ENCODE assay signal across 8 cellular contexts in genomic region chr14:23555533-23555881, GRCh38. TPM values are rescaled to one million over a fixed set of nuclear protein-coding genes. Genes with fewer than 3 reads are reported as not detected.
A peak's percentile ranks its signal among the peaks of the same experiment; 100 is the strongest.
DNase-seq lines count a peak whose midpoint lies in the region; ATAC-seq and TF ChIP-seq lines count a peak whose summit lies in the region.

No MANE protein-coding gene starts in this region.

- peaks cover 6% of the 10 kb centered on the region for H4K20me1 ChIP-seq in Karpas-422 (ENCODE audit: insufficient read depth, low read depth, low read length)

- H3K9me2 ChIP-seq in Karpas-422 (replicated peaks; ENCODE audit: insufficient read depth, low read length), result no peaks in the 10 kb centered on the region

- H3K27me3 Mint-ChIP-seq in CD14-positive monocyte (ENCODE audit: low read depth in 3 of 3) (peaks cover 0 to 1% (median 0%) of the 10 kb centered on the region in 3 donors), neural crest cell (ENCODE audit: low read depth) (no peaks in the 10 kb centered on the region)

- peaks cover 50% of the 10 kb centered on the region for H3K4me1 ChIP-seq in Karpas-422 (ENCODE audit: low read length)

- H3K36me3 Mint-ChIP-seq in CD14-positive monocyte (peaks cover 20 to 27% of the 10 kb centered on the region in 2 donors), neural crest cell (ENCODE audit: low read depth) (no peaks in the 10 kb centered on the region)

- DNase-seq in CD14-positive monocyte (ENCODE audit: low spot score) (no peak), Karpas-422 (no peak), dorsolateral prefrontal cortex (no peak), neural crest cell (ENCODE audit: low read depth, low spot score) (no peak), NOMO-1 treated with dmso at 0.1 percent for 144 hours (lab: John Stamatoyannopoulos, UW; ENCODE audit: unreplicated experiment) (no peak)
- no peak for DNase-seq in effector CD8-positive, alpha-beta T cell (lab: John Stamatoyannopoulos, UW)
- no peak for DNase-seq in activated CD4-positive, alpha-beta T cell treated with anti-CD3 and anti-CD28 coated beads for 48 hours

- peak overlapping the region; percentile 86 for H3K4me3 ChIP-seq in Karpas-422 (ENCODE audit: low read length)
- H3K4me3 ChIP-seq in dorsolateral prefrontal cortex, result peak overlapping the region; percentile 56 to 100 (median 91)

- H3K27ac ChIP-seq in Karpas-422 (ENCODE audit: low read length) (peak overlapping the region; percentile 73; the same call in 1 of the 2 replicates), dorsolateral prefrontal cortex (peak overlapping the region; percentile 90 to 100 (median 99))

- peak overlapping the region; percentile 93 for H3K9ac ChIP-seq in Karpas-422 (ENCODE audit: low read length)

- H2AFZ ChIP-seq in Karpas-422 (ENCODE audit: low read length), result peak overlapping the region; percentile 91; the same call in 1 of the 2 replicates

- intact Hi-C loops in CD14-positive monocyte (cut with micrococcal nuclease) (no loop called here), dorsolateral prefrontal cortex (cut with DNase I) (loop anchor here in 1 of 2 donors (5.0 kb wide), 1 partner anchor 43 kb away; no protein-coding TSS in a partner anchor)

- no peaks in the 10 kb centered on the region for H3K27me3 ChIP-seq in Karpas-422 (ENCODE audit: low read length)
- H3K27me3 ChIP-seq in dorsolateral prefrontal cortex, result no peaks in the 10 kb centered on the region

- H3K4me3 Mint-ChIP-seq in CD14-positive monocyte (peak overlapping the region; percentile 88 to 93), neural crest cell (peak overlapping the region; percentile 95)

- H3K36me3 ChIP-seq in Karpas-422 (ENCODE audit: insufficient read depth, low read length), result peaks cover 24% of the 10 kb centered on the region

- H3K4me1 Mint-ChIP-seq in CD14-positive monocyte, result peaks cover 28% of the 10 kb centered on the region
- peaks cover 37% of the 10 kb centered on the region for H3K4me1 Mint-ChIP-seq in neural crest cell

- peak overlapping the region in 5 of 7 donors; percentile 87 to 95 (median 94) for H3K27ac Mint-ChIP-seq in CD14-positive monocyte
- peak overlapping the region; percentile 97 for H3K27ac Mint-ChIP-seq in neural crest cell (ENCODE audit: unreplicated experiment)

- no peaks in the 10 kb centered on the region for H3K9me3 ChIP-seq in Karpas-422 (ENCODE audit: low read length)

- no peak for ATAC-seq in HG02642 (IDR thresholded peaks at IDR 0.05; ENCODE audit: poor library complexity, unreplicated experiment)

- TF ChIP-seq CTCF in CD14-positive monocyte (IDR thresholded peaks at IDR 0.05), result no peak
- no peak for TF ChIP-seq CTCF in dorsolateral prefrontal cortex (IDR thresholded peaks at IDR 0.05 in 54 of 56, conservative IDR thresholded peaks at IDR 0.05 in 2 of 56; ENCODE audit: low read depth in 1 of 56, partially characterized antibody in 56 of 56)
- TF ChIP-seq CTCF in neural crest cell (conservative IDR thresholded peaks at IDR 0.05), result no peak

- H3K9me3 Mint-ChIP-seq in CD14-positive monocyte, result no peaks in the 10 kb centered on the region
- no peaks in the 10 kb centered on the region for H3K9me3 Mint-ChIP-seq in neural crest cell

- peaks cover 40% of the 10 kb centered on the region for H3K79me2 ChIP-seq in Karpas-422 (ENCODE audit: low read length)

- peak overlapping the region; percentile 96 for H3K4me2 ChIP-seq in Karpas-422 (ENCODE audit: low read depth, low read length, poor library complexity, severe bottlenecking)

RNA-seq across cellular contexts. Expression of gene THTPA, which starts 0.6 kb away (rescaled TPM):
- 10 to 100 TPM; 15.3 to 17.0 TPM for polyA plus RNA-seq in CD14-positive monocyte
- 16.2 and 57.5 TPM in 2 replicates for total RNA-seq in Karpas-422 (2014; rRNA removed; shearing (Covaris generic); ENCODE audit: low replicate concordance)
- total RNA-seq in dorsolateral prefrontal cortex, result 10 to 100 TPM; 20.2 to 54.1 (median 34.9) TPM
- 19.4 and 19.6 TPM in 2 replicates for total RNA-seq in neural crest cell

RNA-seq across cellular contexts. Expression of gene ZFHX2, which starts 3.9 kb away (rescaled TPM):
- under 1 TPM in 1 of 2 donors, not detected in 1; 0.07 TPM for polyA plus RNA-seq in CD14-positive monocyte
- 0.07 and 0.32 TPM in 2 replicates for total RNA-seq in Karpas-422 (2014; rRNA removed; shearing (Covaris generic); ENCODE audit: low replicate concordance)
- total RNA-seq in dorsolateral prefrontal cortex (10 to 100 TPM; 11.8 to 39.5 (median 21.5) TPM), neural crest cell (9.9 and 11.0 TPM in 2 replicates)

RNA-seq across cellular contexts. Expression of gene AP1G2, which starts 12.1 kb away (rescaled TPM):
- polyA plus RNA-seq in CD14-positive monocyte, result 10 to 100 TPM; 32.2 to 37.0 TPM
- total RNA-seq in Karpas-422 (2014; rRNA removed; shearing (Covaris generic); ENCODE audit: low replicate concordance), result 207 and 248 TPM in 2 replicates
- total RNA-seq in dorsolateral prefrontal cortex (100 to 1,000 TPM in 99 of 120 experiments, 10 to 100 TPM in 21; 48.8 to 291 (median 147) TPM), neural crest cell (42.3 and 53.2 TPM in 2 replicates)

RNA-seq across cellular contexts. Expression of gene JPH4, which starts 23.1 kb away (rescaled TPM):
- polyA plus RNA-seq in CD14-positive monocyte, result 1 to 10 TPM; 3.7 to 4.1 TPM
- total RNA-seq in Karpas-422 (2014; rRNA removed; shearing (Covaris generic); ENCODE audit: low replicate concordance), result 0.29 TPM in 1 of 2 replicates, not detected in the other
- total RNA-seq in dorsolateral prefrontal cortex, result 100 to 1,000 TPM in 119 of 120 experiments, 10 to 100 TPM in 1; 61.3 to 302 (median 213) TPM
- total RNA-seq in neural crest cell, result 1.3 and 1.4 TPM in 2 replicates
